In the genomic region with DNA sequence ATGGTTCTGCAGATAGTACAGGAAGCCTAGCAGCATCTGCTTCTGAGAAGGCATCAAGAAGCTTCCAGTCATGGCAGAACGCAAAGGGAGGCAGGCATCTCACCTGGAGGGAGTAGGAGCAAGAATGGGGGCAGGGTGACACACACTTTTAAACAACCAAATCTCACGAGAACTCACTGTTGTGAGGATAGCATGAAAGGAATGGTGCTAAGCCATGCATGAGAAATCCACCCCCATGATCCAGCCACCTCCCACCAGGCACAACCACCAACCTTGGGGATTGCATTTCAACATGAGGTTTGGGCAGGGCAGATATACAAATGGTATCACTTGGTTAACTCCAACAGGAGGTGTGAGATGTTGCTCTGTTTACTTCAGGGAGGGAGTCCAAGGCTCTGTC, we compare ENCODE assay signal across 32 cellular contexts.
"Had no signal": no experiment of that assay in that cellular context is flagged by ENCODE, and none has a peak within 500 bp of the region (broad histone marks: within the 10 kb centered on the region; RNA-seq: fewer than 3 reads in every experiment).

No MANE protein-coding gene starts in this region.

- H3K27ac ChIP-seq: left lung, lower lobe of right lung, pancreas, prostate gland, skin epidermis, stomach, testis, thyroid gland, transverse colon, upper lobe of left lung, vagina had no signal

- H3K36me3 ChIP-seq: left lung, lower lobe of right lung, pancreas, prostate gland, stomach, thyroid gland, transverse colon, upper lobe of left lung, vagina had no signal

- H3K9me3 ChIP-seq: left lung, lower lobe of right lung, mucosa of descending colon, pancreas, prostate gland, stomach, testis, thyroid gland, transverse colon, upper lobe of left lung, vagina had no signal

- DNase-seq: hippocampal formation; kidney glomerular epithelial cell; left cardiac atrium; left lung; lower lobe of right lung; mammary epithelial cell; mesenchymal stem cell; midbrain; mucosa of descending colon; naive thymus-derived CD4-positive, alpha-beta T cell; nucleus accumbens; pancreas; posterior cingulate gyrus; retina; right cardiac atrium; stimulated activated CD4-positive, alpha-beta T cell treated with anti-CD3 and anti-CD28 coated beads, Interleukin-12 subunit alpha, Interleukin-12 subunit beta, amount 100 ng/mL, for 4 hours; stimulated activated CD4-positive, alpha-beta T cell treated with anti-CD3 and anti-CD28 coated beads, Interleukin-15, amount 100 ng/mL, for 24 hours; stimulated activated CD4-positive, alpha-beta T cell treated with anti-CD3 and anti-CD28 coated beads, Interleukin-2, amount 100 ng/mL, for 24 hours; stimulated activated CD4-positive, alpha-beta T cell treated with anti-CD3 and anti-CD28 coated beads, Interleukin-4, amount 100 ng/mL, for 1 hour; stimulated activated naive B cell treated with anti-CD40 and anti-IgM and Interleukin-4, amounts not matched to agents 10 μg/mL and 1 μg/mL and 100 μg/mL, for 72 hours; stimulated activated naive CD8-positive, alpha-beta T cell treated with anti-CD3 and anti-CD28 coated beads, Interleukin-15, Interleukin-2, amounts not matched to agents 100 U/mL and 50 U/mL, for 24 hours; stomach; testis; thyroid gland; transverse colon; upper lobe of left lung had no signal

- H3K4me1 ChIP-seq: left lung, lower lobe of right lung, pancreas, prostate gland, stomach, testis, thyroid gland, transverse colon, upper lobe of left lung, vagina had no signal

- FAIRE-seq: keratinocyte, pancreas had no signal

- H3K4me3 ChIP-seq: left lung, lower lobe of right lung, mucosa of descending colon, pancreas, prostate gland, skin epidermis, stomach, testis, thyroid gland, transverse colon, upper lobe of left lung, vagina had no signal

- H3K27me3 ChIP-seq: left lung, pancreas, stomach, testis, thyroid gland, transverse colon, upper lobe of left lung, vagina had no signal

- ATAC-seq: left cardiac atrium; left lung; lower lobe of right lung; mucosa of descending colon; naive thymus-derived CD4-positive, alpha-beta T cell; natural killer cell treated with Interleukin-12 subunit alpha and Interleukin-12 subunit beta and Interleukin-15 and Interleukin-18, amount 100 ng/mL, for 72 hours; pancreas; right cardiac atrium; sciatic nerve; stimulated activated naive B cell treated with anti-CD40 and anti-IgM and Interleukin-4, amounts not matched to agents 10 μg/mL and 1 μg/mL and 100 μg/mL, for 72 hours; stimulated activated naive CD8-positive, alpha-beta T cell treated with anti-CD3 and anti-CD28 coated beads, Interleukin-15, Interleukin-2, amounts not matched to agents 100 U/mL and 50 U/mL, for 24 hours had no signal
